ENCODE assay signal across 1 cellular context in genomic region chr10:103720328-103720963, GRCh38.
TF ChIP-seq lines count a peak whose summit lies in the region.

No MANE protein-coding gene starts in this region.

TF ChIP-seq in HEK293, 187 proteins besides CTCF, POLR2A, EP300 and RAD21 (continued from another document):
- TF ChIP-seq ZBTB10 (tag by site-specific recombination; IDR thresholded peaks at IDR 0.05) (no peak), ZNF391 (tag by site-specific recombination; IDR thresholded peaks at IDR 0.05; ENCODE audit: borderline replicate concordance, low read depth) (no peak), ZNF10 (tag by site-specific recombination; IDR thresholded peaks at IDR 0.05) (no peak), ZNF692 (tag by site-specific recombination; IDR thresholded peaks at IDR 0.05) (no peak), GLIS1 (tag by site-specific recombination; IDR thresholded peaks at IDR 0.05) (peak; percentile 86), REPIN1 (tag by site-specific recombination; IDR thresholded peaks at IDR 0.05; ENCODE audit: low read depth) (no peak), ZNF266 (tag by site-specific recombination; IDR thresholded peaks at IDR 0.05; ENCODE audit: low read depth) (no peak), ZNF132 (tag by site-specific recombination; IDR thresholded peaks at IDR 0.05; ENCODE audit: borderline replicate concordance) (no peak), PRDM1 (tag by site-specific recombination; IDR thresholded peaks at IDR 0.05) (no peak), ZNF341 (tag by site-specific recombination; IDR thresholded peaks at IDR 0.05; ENCODE audit: low read depth) (peak; percentile 96), SP2 (tag by site-specific recombination; IDR thresholded peaks at IDR 0.05) (no peak), ZBTB49 (tag by site-specific recombination; IDR thresholded peaks at IDR 0.05; ENCODE audit: low read depth) (no peak), ZNF157 (tag by site-specific recombination; IDR thresholded peaks at IDR 0.05) (no peak), ZSCAN4 (tag by site-specific recombination; IDR thresholded peaks at IDR 0.05) (no peak), ZNF660 (tag by site-specific recombination; IDR thresholded peaks at IDR 0.05) (no peak), ZNF423 (tag by site-specific recombination; IDR thresholded peaks at IDR 0.05) (no peak), ZNF169 (tag by site-specific recombination; IDR thresholded peaks at IDR 0.05) (no peak), ZNF585B (tag by site-specific recombination; IDR thresholded peaks at IDR 0.05) (no peak), ZNF670 (tag by site-specific recombination; IDR thresholded peaks at IDR 0.05; ENCODE audit: low read depth) (no peak), ZNF140 (tag by site-specific recombination; IDR thresholded peaks at IDR 0.05) (no peak), ZFHX2 (tag by site-specific recombination; conservative IDR thresholded peaks at IDR 0.05) (no peak), TCF7L2 (IDR thresholded peaks at IDR 0.05; ENCODE audit: borderline replicate concordance, low read depth, low read length) (peak; percentile 89; the same call in 1 of the 2 replicates), ZNF280C (tag by site-specific recombination; IDR thresholded peaks at IDR 0.05) (no peak), PRDM10 (tag by site-specific recombination; IDR thresholded peaks at IDR 0.05) (peak; percentile 74), ZNF248 (tag by site-specific recombination; IDR thresholded peaks at IDR 0.05) (no peak), ZNF239 (tag by site-specific recombination; IDR thresholded peaks at IDR 0.05) (no peak)
